8 cellular contexts compared by ENCODE assay signal in the genomic region with DNA sequence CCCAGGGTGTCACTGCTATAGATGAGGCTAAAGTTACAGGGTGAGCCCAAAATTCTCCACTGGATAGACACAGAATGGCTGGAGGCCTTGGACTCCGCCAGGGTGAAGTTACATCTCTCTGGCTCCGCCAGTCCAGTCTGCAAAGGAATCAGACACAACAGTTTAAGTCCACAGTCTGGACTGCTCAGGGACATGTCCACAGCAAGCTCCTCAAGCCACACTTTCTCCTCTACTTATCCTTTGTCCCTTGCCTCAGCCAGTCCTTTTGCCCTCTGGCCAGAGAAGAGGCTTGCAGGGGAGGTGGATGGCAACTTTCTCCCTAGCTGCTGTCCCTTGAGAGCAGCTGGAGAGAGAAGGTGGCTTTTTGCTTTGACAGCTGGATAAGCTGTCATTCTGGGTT. TPM values are rescaled to one million over a fixed set of nuclear protein-coding genes. Genes with fewer than 3 reads are reported as not detected.
DNase-seq lines count a peak whose midpoint lies in the region; ATAC-seq, FAIRE-seq and TF ChIP-seq lines count a peak whose summit lies in the region.
"Had no signal": no experiment of that assay in that cellular context is flagged by ENCODE, and none has a peak within 500 bp of the region (broad histone marks: within the 10 kb centered on the region; RNA-seq: fewer than 3 reads in every experiment).

No MANE protein-coding gene starts in this region.

- H3K4me3 Mint-ChIP-seq in stimulated activated naive CD8-positive, alpha-beta T cell treated with anti-CD3 and anti-CD28 coated beads, Interleukin-15, amount 100 ng/mL, for 72 hours = peak overlapping the region; percentile 47 to 49

- no peak for TF ChIP-seq CTCF in astrocyte of the spinal cord (IDR thresholded peaks at IDR 0.05; ENCODE audit: low read depth, low read length)
- TF ChIP-seq CTCF in kidney (IDR thresholded peaks at IDR 0.05; ENCODE audit: borderline replicate concordance, extremely low read depth, insufficient read depth) = no peak

- no peak overlapping the region for H3K27ac Mint-ChIP-seq in stimulated activated naive CD8-positive, alpha-beta T cell treated with anti-CD3 and anti-CD28 coated beads, Interleukin-15, amount 100 ng/mL, for 72 hours

- intact Hi-C loops in kidney (cut with DNase I) = no loop called here

- H3K36me3 ChIP-seq in kidney (ENCODE audit: control insufficient read depth in 1 of 2, insufficient read depth in 2 of 2, low read length in 2 of 2) = no peaks in the 10 kb centered on the region

- peaks cover 5% of the 10 kb centered on the region for H3K4me1 Mint-ChIP-seq in stimulated activated naive CD8-positive, alpha-beta T cell treated with anti-CD3 and anti-CD28 coated beads, Interleukin-15, amount 100 ng/mL, for 72 hours

- H3K27me3 Mint-ChIP-seq in stimulated activated naive CD8-positive, alpha-beta T cell treated with anti-CD3 and anti-CD28 coated beads, Interleukin-15, amount 100 ng/mL, for 72 hours = peaks cover 63% of the 10 kb centered on the region

- H3K4me3 ChIP-seq in astrocyte of the spinal cord (ENCODE audit: low read depth, low read length) (peak overlapping the region; percentile 47), kidney (ENCODE audit: low read length in 2 of 2) (peak overlapping the region; percentile 49 to 60)

- peak; percentile 26 for ATAC-seq in stimulated activated naive CD8-positive, alpha-beta T cell treated with anti-CD3 and anti-CD28 coated beads, Interleukin-15, amount 100 ng/mL, for 72 hours
- ATAC-seq in GM21717 (IDR thresholded peaks at IDR 0.05; ENCODE audit: unreplicated experiment) = no peak
- no peak for ATAC-seq in HG03521 (IDR thresholded peaks at IDR 0.05; ENCODE audit: unreplicated experiment)

- peak overlapping the region in 1 of 2 donors; percentile 61 for H3K9ac ChIP-seq in kidney (ENCODE audit: low read length in 2 of 2)

- H3K9me3 Mint-ChIP-seq in stimulated activated naive CD8-positive, alpha-beta T cell treated with anti-CD3 and anti-CD28 coated beads, Interleukin-15, amount 100 ng/mL, for 72 hours = no peaks in the 10 kb centered on the region

- peak overlapping the region in 1 of 2 donors; percentile 21 for H3K27ac ChIP-seq in kidney (ENCODE audit: low read depth in 2 of 2, low read length in 2 of 2)

- FAIRE-seq in HTR-8/SVneo (lab: Jason Lieb, UNC) (peak; percentile 23), kidney (lab: Jason Lieb, UNC) (no peak)

- H3K4me1 ChIP-seq in kidney (ENCODE audit: control insufficient read depth in 1 of 2, insufficient read depth in 1 of 2, low read depth in 1 of 2, low read length in 2 of 2) = no peaks in the 10 kb centered on the region

- DNase-seq in HTR-8/SVneo (ENCODE audit: insufficient read length, low spot score) (no peak), astrocyte of the spinal cord (ENCODE audit: low read depth, low spot score) (no peak), kidney (peak; percentile 38), ureter (ENCODE audit: low spot score) (no peak)
- no peak for DNase-seq in stimulated activated naive CD8-positive, alpha-beta T cell treated with anti-CD3 and anti-CD28 coated beads, Interleukin-15, amount 100 ng/mL, for 72 hours
- DNase-seq: activated CD4-positive, alpha-beta T cell treated with anti-CD3 and anti-CD28 coated beads, Interleukin-2, amount 50 U/mL, for 4 hours had no signal

- in situ Hi-C loops in astrocyte of the spinal cord (cut with HindIII; ENCODE audit: low sequenced_read_pairs) = no loop called here

- H3K9me3 ChIP-seq in kidney (ENCODE audit: control insufficient read depth in 1 of 2, low read length in 2 of 2) = no peaks in the 10 kb centered on the region

RNA-seq across cellular contexts. Expression of a gene that starts 28.0 kb away (rescaled TPM):
- 71.6 TPM for total RNA-seq in kidney
- 13.5 TPM for polyA plus RNA-seq in kidney (ENCODE audit: insufficient read depth, low read depth, low replicate concordance)
- total RNA-seq in ureter = 28.6 TPM
